ENCODE assay signal across 22 cellular contexts in genomic region chr11:128670631-128671030, GRCh38. TPM values are rescaled to one million over a fixed set of nuclear protein-coding genes. Genes with fewer than 3 reads are reported as not detected.
DNase-seq lines count a peak whose midpoint lies in the region; ATAC-seq and TF ChIP-seq lines count a peak whose summit lies in the region.
"Had no signal": no experiment of that assay in that cellular context is flagged by ENCODE, and none has a peak within 500 bp of the region (broad histone marks: within the 10 kb centered on the region; RNA-seq: fewer than 3 reads in every experiment).

No MANE protein-coding gene starts in this region.

- H3K9ac ChIP-seq in Loucy (ENCODE audit: low read depth, low read length, poor library complexity, severe bottlenecking): peak overlapping the region; percentile 19

- H3K4me2 ChIP-seq in Loucy (ENCODE audit: low read depth, low read length, poor library complexity, severe bottlenecking): peak overlapping the region; percentile 26
- H3K4me2 ChIP-seq in osteoblast (ENCODE audit: insufficient read depth, low read length): no peak overlapping the region

- H3K9me3 ChIP-seq in Loucy (ENCODE audit: insufficient read depth, low read depth, low read length): no peaks in the 10 kb centered on the region
- H3K9me3 ChIP-seq in osteoblast (ENCODE audit: low read depth, low read length): no peaks in the 10 kb centered on the region

- peak overlapping the region; percentile 12; the same call in 1 of the 2 replicates for H2AFZ ChIP-seq in Loucy (ENCODE audit: low read length)
- H2AFZ ChIP-seq in osteoblast (ENCODE audit: low read length): no peak overlapping the region

- H3K27me3 ChIP-seq in Loucy (ENCODE audit: insufficient read depth, low read length, poor library complexity, severe bottlenecking): no peaks in the 10 kb centered on the region
- no peaks in the 10 kb centered on the region for H3K27me3 ChIP-seq in osteoblast (ENCODE audit: insufficient read depth, low read length)

- TF ChIP-seq CTCF in Loucy (conservative IDR thresholded peaks at IDR 0.05; ENCODE audit: low read length) (no peak), osteoblast (IDR thresholded peaks at IDR 0.05; ENCODE audit: extremely low read depth, low read depth, low read length) (no peak)

- peak; percentile 34 for DNase-seq in EH (ENCODE audit: low read depth)
- peak; percentile 67 for DNase-seq in amniotic epithelial cell (ENCODE audit: low read depth)
- DNase-seq in osteoblast (ENCODE audit: insufficient read length, low spot score, missing footprints): peak; percentile 13
- no peak for DNase-seq in D341Med (ENCODE audit: low spot score)
- no peak for DNase-seq in CD1c-positive myeloid dendritic cell (ENCODE audit: extremely low spot score)
- DNase-seq in AG20443 (ENCODE audit: low spot score): no peak
- DNase-seq: ACHN; AML-193; Caco-2; CD4-positive, CD25-positive, alpha-beta regulatory T cell; DMS153; DMS79; EL; GOT3; H7; HFFc6; IMR-90 had no signal

- H3K4me1 ChIP-seq in Loucy (ENCODE audit: insufficient read depth, low read length, poor library complexity, severe bottlenecking): peaks cover 50% of the 10 kb centered on the region
- H3K4me1 ChIP-seq in osteoblast (ENCODE audit: insufficient read depth, low read length): peaks cover 5% of the 10 kb centered on the region
- H3K4me1 ChIP-seq: Caco-2 had no signal

- H3K36me3 ChIP-seq in Loucy (ENCODE audit: insufficient read depth, low read length) (no peaks in the 10 kb centered on the region), osteoblast (ENCODE audit: insufficient read depth, low read length) (no peaks in the 10 kb centered on the region)

- no peak overlapping the region for H3K27ac ChIP-seq in osteoblast (ENCODE audit: low read depth, low read length)

- H3K4me3 ChIP-seq in Loucy (ENCODE audit: low read length, poor library complexity, severe bottlenecking): no peak overlapping the region
- no peak overlapping the region for H3K4me3 ChIP-seq in osteoblast (ENCODE audit: insufficient read depth, low read length)
- H3K4me3 ChIP-seq: GM12878, K562 had no signal

- no peaks in the 10 kb centered on the region for H3F3A ChIP-seq in Loucy (ENCODE audit: low read depth)

- no peaks in the 10 kb centered on the region for H4K20me1 ChIP-seq in Loucy (ENCODE audit: insufficient read depth, low read length, poor library complexity, severe bottlenecking)
- no peaks in the 10 kb centered on the region for H4K20me1 ChIP-seq in osteoblast (ENCODE audit: insufficient read depth, low read length)

- ATAC-seq in GM18873 (IDR thresholded peaks at IDR 0.05; ENCODE audit: low FRiP score, unreplicated experiment): no peak
- ATAC-seq: GM12878, HCT116, K562 had no signal

- H3K79me2 ChIP-seq in Loucy (ENCODE audit: insufficient read depth, low read length): no peaks in the 10 kb centered on the region
- no peaks in the 10 kb centered on the region for H3K79me2 ChIP-seq in osteoblast (ENCODE audit: insufficient read depth, low read length)

- H3K9me2 ChIP-seq in Loucy (replicated peaks; ENCODE audit: low read depth, low read length): no peaks in the 10 kb centered on the region

RNA-seq across cellular contexts. Expression of gene FLI1, which starts 23.2 kb away (rescaled TPM):
- total RNA-seq in osteoblast: 23.5 and 23.9 TPM in 2 replicates
- total RNA-seq: Caco-2 had no signal

Comparison
In these comparisons a context has a peak if more than half of its experiments do, and no peak if none do; other contexts are left out.
1. DNase-seq: peak in EH (single experiment), amniotic epithelial cell (single experiment) and osteoblast (single experiment); none in D341Med (single experiment), CD1c-positive myeloid dendritic cell (single experiment) and AG20443 (single experiment).